Comparison of ENCODE assay signal across 14 cellular contexts in genomic region chr5:97797994-97798451, GRCh38.
DNase-seq lines count a peak whose midpoint lies in the region; ATAC-seq and TF ChIP-seq lines count a peak whose summit lies in the region.
"Had no signal": no experiment of that assay in that cellular context is flagged by ENCODE, and none has a peak within 500 bp of the region (broad histone marks: within the 10 kb centered on the region; RNA-seq: fewer than 3 reads in every experiment).

No MANE protein-coding gene starts in this region.

- CTCF ChIA-PET in IMR-90 (lab: Yijun Ruan, JAX): no interaction called here
- CTCF ChIA-PET in activated CD8-positive, alpha-beta memory T cell treated with anti-CD3 and anti-CD28 coated beads, Interleukin-2, amount 10 ng/mL, durations not matched to agents 7 days and 5 days (lab: Charles Lee): no interaction called here

- no peak overlapping the region for H3K4me2 ChIP-seq in IMR-90 (ENCODE audit: low read depth, low read length)
- H3K4me2 ChIP-seq: PC-9 had no signal

- no peak overlapping the region for H3K4ac ChIP-seq in IMR-90 (ENCODE audit: low read depth, low read length)

- H3K9me3 ChIP-seq in IMR-90 (ENCODE audit: control insufficient read depth, insufficient read depth, low read length) (peaks cover 6% of the 10 kb centered on the region; the same call in 1 of the 2 replicates), breast epithelium (peaks cover 8 to 10% of the 10 kb centered on the region in 2 donors)
- H3K9me3 ChIP-seq: Caco-2 had no signal

- H4K91ac ChIP-seq in IMR-90 (ENCODE audit: insufficient read depth, low read depth, low read length): no peak overlapping the region

- H2BK15ac ChIP-seq in IMR-90 (ENCODE audit: low read depth, low read length): no peak overlapping the region

- H3K56ac ChIP-seq in IMR-90 (ENCODE audit: extremely low read depth, insufficient read depth, low read length): no peak overlapping the region

- no peaks in the 10 kb centered on the region for H3K9me1 ChIP-seq in IMR-90 (ENCODE audit: insufficient read depth, low read length)

- H2AFZ ChIP-seq in IMR-90 (replicated peaks; ENCODE audit: low read length, poor library complexity): peak overlapping the region; percentile 29
- H2AFZ ChIP-seq: PC-9 had no signal

- H2AK9ac ChIP-seq in IMR-90 (replicated peaks; ENCODE audit: low read depth, low read length, poor library complexity): no peak overlapping the region

- H3K4me3 Mint-ChIP-seq in activated CD8-positive, alpha-beta memory T cell treated with anti-CD3 and anti-CD28 coated beads, Interleukin-2, amount 10 ng/mL, durations not matched to agents 7 days and 5 days: no peak overlapping the region

- no peak for TF ChIP-seq RAD21 in IMR-90 (IDR thresholded peaks at IDR 0.05; ENCODE audit: low read length)

- H3K27me3 Mint-ChIP-seq in activated CD8-positive, alpha-beta memory T cell treated with anti-CD3 and anti-CD28 coated beads, Interleukin-2, amount 10 ng/mL, durations not matched to agents 7 days and 5 days: no peaks in the 10 kb centered on the region

- H3K36me3 Mint-ChIP-seq in activated CD8-positive, alpha-beta memory T cell treated with anti-CD3 and anti-CD28 coated beads, Interleukin-2, amount 10 ng/mL, durations not matched to agents 7 days and 5 days: no peaks in the 10 kb centered on the region

- H2AK5ac ChIP-seq in IMR-90 (ENCODE audit: low read depth, low read length): no peak overlapping the region

- H3K4me1 ChIP-seq in IMR-90 (ENCODE audit: control insufficient read depth, insufficient read depth, low read length): no peaks in the 10 kb centered on the region
- H3K4me1 ChIP-seq in breast epithelium: no peaks in the 10 kb centered on the region
- H3K4me1 ChIP-seq: Caco-2 had no signal

- H3K9ac ChIP-seq in IMR-90 (ENCODE audit: low read depth, low read length): no peak overlapping the region

- no peak overlapping the region for H2BK20ac ChIP-seq in IMR-90 (ENCODE audit: low read depth, low read length)

- no peak overlapping the region for H3K23ac ChIP-seq in IMR-90 (ENCODE audit: low read depth, low read length)

- POLR2A ChIA-PET in IMR-90 (lab: Charles Lee; ENCODE audit: unreplicated experiment): no interaction called here

- H3K9me3 Mint-ChIP-seq in activated CD8-positive, alpha-beta memory T cell treated with anti-CD3 and anti-CD28 coated beads, Interleukin-2, amount 10 ng/mL, durations not matched to agents 7 days and 5 days (ENCODE audit: low read depth): peaks cover 3% of the 10 kb centered on the region

- H3K4me3 ChIP-seq in IMR-90 (ENCODE audit: insufficient read depth, low read depth, low read length) (no peak overlapping the region), choroid plexus epithelial cell (ENCODE audit: low read depth, low read length) (no peak overlapping the region), retinal pigment epithelial cell (ENCODE audit: low read length) (no peak overlapping the region), breast epithelium (no peak overlapping the region)
- H3K4me3 ChIP-seq: PC-9 had no signal

- TF ChIP-seq CTCF in IMR-90 (conservative IDR thresholded peaks at IDR 0.05; ENCODE audit: low read depth, low read length) (no peak), choroid plexus epithelial cell (conservative IDR thresholded peaks at IDR 0.05; ENCODE audit: low read depth, low read length) (no peak), retinal pigment epithelial cell (conservative IDR thresholded peaks at IDR 0.05; ENCODE audit: low read depth, low read length) (no peak), breast epithelium (IDR thresholded peaks at IDR 0.05) (no peak)

- H2BK120ac ChIP-seq in IMR-90 (ENCODE audit: low read depth, low read length): no peak overlapping the region

- TF ChIP-seq POLR2A in IMR-90 (IDR thresholded peaks at IDR 0.05; ENCODE audit: low read depth, low read length) (no peak), breast epithelium (IDR thresholded peaks at IDR 0.05) (no peak)

- H4K8ac ChIP-seq in IMR-90 (ENCODE audit: low read depth in 2 of 2, low read length in 2 of 2): no peak overlapping the region

- DNase-seq in IMR-90 (no peak), choroid plexus epithelial cell (ENCODE audit: low read depth) (peak; percentile 6), kidney glomerular epithelial cell (lab: John Stamatoyannopoulos, UW) (peak; percentile 24), retinal pigment epithelial cell (ENCODE audit: low read depth) (peak; percentile 59), breast epithelium (ENCODE audit: low spot score in 2 of 2) (no peak)
- DNase-seq in activated CD8-positive, alpha-beta memory T cell treated with anti-CD3 and anti-CD28 coated beads, Interleukin-2, amount 10 ng/mL, durations not matched to agents 7 days and 5 days: no peak
- DNase-seq: Caco-2, DMS153, NCI-H1436 treated with DMSO at 0.1 percent for 48 hours, NCI-H2081, NCI-H524, PC-9 had no signal

- no peak overlapping the region for H3K14ac ChIP-seq in IMR-90 (replicated peaks; ENCODE audit: low read depth, low read length)

- H3K4me1 Mint-ChIP-seq in activated CD8-positive, alpha-beta memory T cell treated with anti-CD3 and anti-CD28 coated beads, Interleukin-2, amount 10 ng/mL, durations not matched to agents 7 days and 5 days: no peaks in the 10 kb centered on the region

- BruUV-seq in IMR-90 (replicated peaks; lab: Mats Ljungman, UMichigan): no TSS peak

- intact Hi-C loops in IMR-90 (cut with micrococcal nuclease): no loop called here
- intact Hi-C loops in breast epithelium (cut with DNase I; ENCODE audit: low total_unique reads): no loop called here

- no peaks in the 10 kb centered on the region for H3K79me1 ChIP-seq in IMR-90 (ENCODE audit: low read depth in 1 of 2, low read length in 2 of 2)

- H3K27ac ChIP-seq in IMR-90 (ENCODE audit: insufficient read depth, low read length) (no peak overlapping the region), breast epithelium (no peak overlapping the region)
- H3K27ac ChIP-seq: PC-9 had no signal

- H3K27me3 ChIP-seq in IMR-90 (ENCODE audit: control insufficient read depth, insufficient read depth, low read length) (no peaks in the 10 kb centered on the region), breast epithelium (no peaks in the 10 kb centered on the region)

- in situ Hi-C loops in IMR-90 (cut with MboI; ENCODE audit: low sequenced_read_pairs): no loop called here

- no peak for ATAC-seq in IMR-90 (ENCODE audit: low read depth)
- ATAC-seq in activated CD8-positive, alpha-beta memory T cell treated with anti-CD3 and anti-CD28 coated beads, Interleukin-2, amount 10 ng/mL, durations not matched to agents 7 days and 5 days: no peak
- ATAC-seq in GM19023 (IDR thresholded peaks at IDR 0.05; ENCODE audit: unreplicated experiment): no peak
- ATAC-seq: HCT116 had no signal

- H3K36me3 ChIP-seq in IMR-90 (ENCODE audit: control insufficient read depth, insufficient read depth, low read length) (no peaks in the 10 kb centered on the region), breast epithelium (no peaks in the 10 kb centered on the region)

- H4K20me1 ChIP-seq in IMR-90 (ENCODE audit: insufficient read depth, low read length): no peaks in the 10 kb centered on the region

- WGBS in IMR-90 (ENCODE audit: extremely low coverage in 2 of 2, insufficient read length in 1 of 2), 2 experiments: no CpG with 5 or more reads among the region's 1 CpG

- no peak overlapping the region for H2BK5ac ChIP-seq in IMR-90 (ENCODE audit: low read depth, low read length, poor library complexity, severe bottlenecking)

- no peak overlapping the region for H4K5ac ChIP-seq in IMR-90 (ENCODE audit: low read depth, low read length)

- no peak overlapping the region for H3K18ac ChIP-seq in IMR-90 (ENCODE audit: low read depth, low read length)

- dilution Hi-C loops in IMR-90 (cut with HindIII; ENCODE audit: low sequenced_read_pairs, unreplicated experiment): no loop called here

- H3K27ac Mint-ChIP-seq in activated CD8-positive, alpha-beta memory T cell treated with anti-CD3 and anti-CD28 coated beads, Interleukin-2, amount 10 ng/mL, durations not matched to agents 7 days and 5 days: no peak overlapping the region

TF ChIP-seq in IMR-90, 13 proteins besides CTCF, POLR2A, EP300 and RAD21:
- TF ChIP-seq CEBPB (IDR thresholded peaks at IDR 0.05; ENCODE audit: low read depth, low read length) (no peak), MAFK (IDR thresholded peaks at IDR 0.05; ENCODE audit: low read depth, low read length) (no peak), RCOR1 (IDR thresholded peaks at IDR 0.05; ENCODE audit: insufficient replicate concordance, low read length) (no peak)

Comparison
In these comparisons a context has a peak if more than half of its experiments do, and no peak if none do; other contexts are left out.
1. DNase-seq: peak in choroid plexus epithelial cell (single experiment), kidney glomerular epithelial cell (single experiment) and retinal pigment epithelial cell (single experiment); none in IMR-90 (single experiment), activated CD8-positive, alpha-beta memory T cell treated with anti-CD3 and anti-CD28 coated beads, Interleukin-2, amount 10 ng/mL, durations not matched to agents 7 days and 5 days (single experiment) and breast epithelium (0 of 2).